8 cellular contexts compared by ENCODE assay signal in the genomic region with DNA sequence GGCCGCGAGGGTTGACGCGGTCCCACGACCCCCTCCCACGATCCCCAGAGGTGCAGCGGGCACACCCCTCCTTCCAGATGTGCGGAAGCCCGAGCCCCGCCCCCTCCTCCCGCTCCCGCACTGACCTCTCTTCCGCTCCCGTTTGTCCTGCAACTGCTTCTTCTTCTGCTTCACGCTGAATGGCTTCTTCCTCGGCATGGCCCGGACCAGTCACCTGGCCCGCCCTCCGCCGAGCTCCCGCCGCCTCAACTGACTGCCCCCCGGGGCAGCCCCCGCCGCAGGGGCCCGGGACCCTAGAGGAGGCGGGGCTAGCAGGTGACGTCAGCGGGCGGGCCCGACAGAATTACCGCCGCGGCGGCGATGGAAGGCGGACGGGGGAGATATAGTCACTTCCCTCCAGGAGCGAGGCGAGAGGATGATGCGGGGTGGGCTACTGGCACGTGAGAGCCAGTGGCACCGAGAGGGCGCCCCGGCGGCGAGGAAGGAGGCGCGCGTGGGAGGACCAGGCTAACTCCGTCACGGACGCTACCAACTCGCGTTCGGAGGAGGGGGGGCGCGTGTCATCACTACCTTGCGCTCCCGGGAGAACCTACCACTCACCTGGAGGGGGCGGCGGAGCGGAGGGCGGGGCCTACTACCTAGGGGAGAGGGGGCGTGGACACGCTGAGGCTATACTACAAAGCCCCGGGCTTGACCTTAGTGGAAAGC. TPM values are rescaled to one million over a fixed set of nuclear protein-coding genes. Genes with fewer than 3 reads are reported as not detected.
DNase-seq lines count a peak whose midpoint lies in the region; ATAC-seq and TF ChIP-seq lines count a peak whose summit lies in the region.

Gene GNL1 (minus strand): TSS at position 484 of the 708 bp plus-strand sequence. CDS start 286 bp downstream, at position 198.

- TF ChIP-seq CTCF in AG04449 (IDR thresholded peaks at IDR 0.05; ENCODE audit: insufficient read depth, low read length, missing control alignments) (no peak), activated B cell treated with CpG ODN at 0.5 μM for 24 hours (IDR thresholded peaks at IDR 0.05) (no peak), cardiac fibroblast (IDR thresholded peaks at IDR 0.05; ENCODE audit: low read depth, low read length) (no peak)

- H3K4me3 ChIP-seq in AG04449 (ENCODE audit: low read depth, low read length), result peak within 1 kb of the TSS; percentile 100
- peak within 1 kb of the TSS; percentile 80 to 100 for H3K4me3 ChIP-seq in cardiac fibroblast (replicated peaks in 1 of 2; ENCODE audit: low read depth in 2 of 2, low read length in 2 of 2)

- ATAC-seq in GM18907 (IDR thresholded peaks at IDR 0.05; ENCODE audit: unreplicated experiment), result peak; percentile 76
- peak; percentile 56 for ATAC-seq in HG03139 (IDR thresholded peaks at IDR 0.05; ENCODE audit: unreplicated experiment)
- ATAC-seq in activated B cell treated with CpG ODN at 0.5 μM for 24 hours (ENCODE audit: low read depth), result peak; percentile 89

- H3K4me1 Mint-ChIP-seq in activated B cell treated with CpG ODN at 0.5 μM for 24 hours, result peaks cover 40% of the 10 kb centered on the region

- DNase-seq in AG04449 (ENCODE audit: low read depth, low spot score) (peak; percentile 47), NCI-H2227 treated with DMSO at 0.1 percent for 48 hours (lab: John Stamatoyannopoulos, UW) (peak; percentile 90), activated B cell treated with CpG ODN at 0.5 μM for 24 hours (peak; percentile 99), cardiac fibroblast (ENCODE audit: low read depth in 2 of 2) (peak; percentile 92 to 95), inferior parietal cortex (ENCODE audit: extremely low spot score) (peak; percentile 84)
- DNase-seq in stimulated activated CD4-positive, alpha-beta T cell treated with anti-CD3 and anti-CD28 coated beads, Interleukin-12 subunit alpha, Interleukin-12 subunit beta, amount 100 ng/mL, for 4 hours, result peak; percentile 99

- peaks cover 67% of the 10 kb centered on the region for H3K36me3 Mint-ChIP-seq in activated B cell treated with CpG ODN at 0.5 μM for 24 hours (ENCODE audit: low read depth)

- peak within 1 kb of the TSS; percentile 97 for H3K27ac Mint-ChIP-seq in activated B cell treated with CpG ODN at 0.5 μM for 24 hours

- POLR2A ChIA-PET in AG04449 (lab: Yijun Ruan, JAX), result interaction anchor here (0.7 to 1.0 kb wide), 2 partner anchors 12 to 1342 kb away, joined by 3 read pairs; no protein-coding TSS in a partner anchor
- POLR2A ChIA-PET in activated B cell treated with CpG ODN at 0.5 μM for 24 hours (lab: Charles Lee), result interaction anchor here (0.6 to 5.3 kb wide), 27 partner anchors 10 to 1168 kb away, joined by 3 to 63 read pairs (median 5); partner anchors contain the start of genes ABCF1, DDX39B, DHX16 and HLA-E

- CTCF ChIA-PET in AG04449 (lab: Yijun Ruan, JAX), result interaction anchor here (2.6 to 23.8 kb wide), 3 partner anchors 15 to 72 kb away, joined by 12 to 788 read pairs (median 269); no protein-coding TSS in a partner anchor
- CTCF ChIA-PET in activated B cell treated with CpG ODN at 0.5 μM for 24 hours (lab: Charles Lee), result interaction anchor here (0.9 to 3.2 kb wide), 5 partner anchors 11 to 174 kb away, joined by 5 to 15 read pairs (median 5); no protein-coding TSS in a partner anchor

- H3K4me3 Mint-ChIP-seq in activated B cell treated with CpG ODN at 0.5 μM for 24 hours, result peak within 1 kb of the TSS; percentile 94

- intact Hi-C loops in activated B cell treated with CpG ODN at 0.5 μM for 24 hours (cut with micrococcal nuclease), result loop anchor here (1.0 to 10.0 kb wide), 10 partner anchors 15 to 1065 kb away; partner anchors contain the start of genes ABCF1, C6orf136, DHX16 and HLA-E

- no peaks in the 10 kb centered on the region for H3K27me3 Mint-ChIP-seq in activated B cell treated with CpG ODN at 0.5 μM for 24 hours

- H3K9me3 Mint-ChIP-seq in activated B cell treated with CpG ODN at 0.5 μM for 24 hours, result no peaks in the 10 kb centered on the region

RNA-seq across cellular contexts. Expression of gene GNL1, which starts in this region (rescaled TPM):
- 67.2 and 67.4 TPM in 2 replicates for total RNA-seq in activated B cell treated with CpG ODN at 0.5 μM for 24 hours

Comparison
In these comparisons a context has a peak if more than half of its experiments do, and no peak if none do; other contexts are left out.
1. Peak in every context shown above with its lines: DNase-seq, ATAC-seq and H3K4me3 ChIP-seq.
2. DNase-seq: peak in every context shown above with its lines; median percentile 99 in activated B cell treated with CpG ODN at 0.5 μM for 24 hours; 99 in stimulated activated CD4-positive, alpha-beta T cell treated with anti-CD3 and anti-CD28 coated beads, Interleukin-12 subunit alpha, Interleukin-12 subunit beta, amount 100 ng/mL, for 4 hours; 94 in cardiac fibroblast; 90 in NCI-H2227 treated with DMSO at 0.1 percent for 48 hours; 84 in inferior parietal cortex; 47 in AG04449.